In the genomic region with DNA sequence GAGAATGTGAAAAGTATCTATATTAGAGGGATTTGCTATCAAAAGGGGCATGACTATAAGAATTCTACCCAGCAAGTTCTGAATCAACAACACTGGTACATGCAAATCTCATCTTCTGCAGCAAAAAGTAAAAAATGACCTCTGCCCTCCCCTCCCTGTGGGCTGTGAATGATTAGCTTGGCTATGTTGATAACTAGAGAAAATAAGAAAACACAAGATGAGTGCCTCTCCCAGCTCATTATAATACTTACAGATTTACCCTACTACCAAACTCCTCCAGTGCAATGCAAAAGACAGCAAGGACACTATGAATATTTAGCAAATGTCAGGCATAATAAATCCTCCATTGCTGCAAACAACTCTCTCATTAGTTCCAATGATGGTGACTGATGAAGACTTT, we compare ENCODE assay signal across 13 cellular contexts.
A peak's percentile ranks its signal among the peaks of the same experiment; 100 is the strongest.
DNase-seq lines count a peak whose midpoint lies in the region; ATAC-seq and TF ChIP-seq lines count a peak whose summit lies in the region.
"Had no signal": no experiment of that assay in that cellular context is flagged by ENCODE, and none has a peak within 500 bp of the region (broad histone marks: within the 10 kb centered on the region; RNA-seq: fewer than 3 reads in every experiment).

No MANE protein-coding gene starts in this region.

- TF ChIP-seq EP300 in SK-N-SH (IDR thresholded peaks at IDR 0.05; ENCODE audit: borderline replicate concordance in 1 of 2, low read depth in 1 of 2, low read length in 1 of 2) (no peak), upper lobe of left lung (IDR thresholded peaks at IDR 0.05) (no peak)

- no peak for TF ChIP-seq POLR2A in upper lobe of left lung (IDR thresholded peaks at IDR 0.05)

- peak overlapping the region; percentile 89 for H3K4me2 ChIP-seq in SK-N-SH

- H3K9me2 ChIP-seq in SK-N-SH, result no peaks in the 10 kb centered on the region

- H3K79me2 ChIP-seq in SK-N-SH (ENCODE audit: insufficient read depth), result peaks cover 74% of the 10 kb centered on the region

- H3K4me3 Mint-ChIP-seq in activated naive CD8-positive, alpha-beta T cell treated with anti-CD3 and anti-CD28 coated beads, Interleukin-2, amount 50 U/mL, for 24 hours, result no peak overlapping the region
- H3K4me3 Mint-ChIP-seq: activated CD4-positive, alpha-beta T cell treated with anti-CD3 and anti-CD28 coated beads, Interleukin-2, amount 10 ng/mL, durations not matched to agents 7 days and 5 days; neural crest cell had no signal

- H3K36me3 ChIP-seq in SK-N-SH (replicated peaks in 1 of 2; ENCODE audit: control insufficient read depth in 1 of 2, insufficient read depth in 2 of 2, low read length in 1 of 2) (peaks cover 41 to 53% of the 10 kb centered on the region in 2 experiments), muscle layer of duodenum (ENCODE audit: control insufficient read depth in 1 of 2, insufficient read depth in 2 of 2, low read length in 2 of 2) (peaks cover 7 to 30% of the 10 kb centered on the region in 2 donors), upper lobe of left lung (peaks cover 0 to 25% (median 3%) of the 10 kb centered on the region in 4 donors)

- ATAC-seq in SK-N-SH treated with all-trans-retinoic acid at 6 μM for 48 hours (no peak), upper lobe of left lung (ENCODE audit: low FRiP score in 2 of 2) (no peak)
- no peak for ATAC-seq in activated naive CD8-positive, alpha-beta T cell treated with anti-CD3 and anti-CD28 coated beads, Interleukin-2, amount 50 U/mL, for 24 hours

- H3K27me3 ChIP-seq in SK-N-SH (ENCODE audit: insufficient read depth), result no peaks in the 10 kb centered on the region
- no peaks in the 10 kb centered on the region for H3K27me3 ChIP-seq in dorsolateral prefrontal cortex
- H3K27me3 ChIP-seq in muscle layer of duodenum (ENCODE audit: low read depth, low read length), result no peaks in the 10 kb centered on the region
- no peaks in the 10 kb centered on the region for H3K27me3 ChIP-seq in upper lobe of left lung

- H3K27ac ChIP-seq in SK-N-SH (ENCODE audit: low read depth in 2 of 2, low read length in 1 of 2) (peak overlapping the region in 1 of 2 experiments; percentile 83; a peak in 2 of 4 replicates), dorsolateral prefrontal cortex (peak overlapping the region in 55 of 59 donors; percentile 3 to 98 (median 93)), muscle layer of duodenum (ENCODE audit: low read length) (peak overlapping the region; percentile 99), upper lobe of left lung (peak overlapping the region in 3 of 4 donors; percentile 20 to 99 (median 95))
- H3K27ac ChIP-seq: 22Rv1 had no signal

- H4K20me1 ChIP-seq in SK-N-SH (ENCODE audit: insufficient read depth), result peaks cover 19% of the 10 kb centered on the region; the same call in 1 of the 2 replicates

- H3K27ac Mint-ChIP-seq in activated naive CD8-positive, alpha-beta T cell treated with anti-CD3 and anti-CD28 coated beads, Interleukin-2, amount 50 U/mL, for 24 hours, result no peak overlapping the region
- H3K27ac Mint-ChIP-seq: activated CD4-positive, alpha-beta T cell treated with anti-CD3 and anti-CD28 coated beads, Interleukin-2, amount 10 ng/mL, durations not matched to agents 7 days and 5 days had no signal

- H3K4me1 Mint-ChIP-seq in activated naive CD8-positive, alpha-beta T cell treated with anti-CD3 and anti-CD28 coated beads, Interleukin-2, amount 50 U/mL, for 24 hours, result peaks cover 37% of the 10 kb centered on the region

- H2AFZ ChIP-seq in SK-N-SH (ENCODE audit: low read depth), result no peak overlapping the region

- H3K36me3 Mint-ChIP-seq in activated naive CD8-positive, alpha-beta T cell treated with anti-CD3 and anti-CD28 coated beads, Interleukin-2, amount 50 U/mL, for 24 hours (ENCODE audit: low read depth), result peaks cover 30% of the 10 kb centered on the region

- POLR2A ChIA-PET in SK-N-SH (lab: Yijun Ruan, JAX), result no interaction called here

- H3K27me3 Mint-ChIP-seq in activated naive CD8-positive, alpha-beta T cell treated with anti-CD3 and anti-CD28 coated beads, Interleukin-2, amount 50 U/mL, for 24 hours, result no peaks in the 10 kb centered on the region
- H3K27me3 Mint-ChIP-seq: activated CD4-positive, alpha-beta T cell treated with anti-CD3 and anti-CD28 coated beads, Interleukin-2, amount 10 ng/mL, durations not matched to agents 7 days and 5 days had no signal

- TF ChIP-seq RAD21 in SK-N-SH (IDR thresholded peaks at IDR 0.05; ENCODE audit: low read length), result no peak

- intact Hi-C loops in dorsolateral prefrontal cortex (cut with DNase I), result loop anchor here in 1 of 2 donors (5.0 kb wide), 1 partner anchor 42 kb away; no protein-coding TSS in a partner anchor

- peaks cover 29 to 36% of the 10 kb centered on the region in 2 experiments; a peak in 3 of 4 replicates for H3K4me1 ChIP-seq in SK-N-SH (ENCODE audit: control insufficient read depth in 1 of 2, insufficient read depth in 2 of 2, low read depth in 1 of 2, low read length in 1 of 2)
- peaks cover 50 to 57% of the 10 kb centered on the region in 2 donors for H3K4me1 ChIP-seq in muscle layer of duodenum (ENCODE audit: control insufficient read depth in 1 of 2, insufficient read depth in 2 of 2, low read length in 2 of 2)
- H3K4me1 ChIP-seq in upper lobe of left lung, result peaks cover 70 to 81% (median 74%) of the 10 kb centered on the region in 4 donors

- CTCF ChIA-PET in SK-N-SH (lab: Yijun Ruan, JAX), result interaction anchor here (1.5 kb wide), 1 partner anchor 141 kb away, joined by 4 read pairs; no protein-coding TSS in a partner anchor

- H3K9me3 ChIP-seq in SK-N-SH (no peaks in the 10 kb centered on the region), muscle layer of duodenum (ENCODE audit: control insufficient read depth in 1 of 2, low read length in 2 of 2) (no peaks in the 10 kb centered on the region), upper lobe of left lung (no peaks in the 10 kb centered on the region)

- TF ChIP-seq CTCF in SK-N-SH (IDR thresholded peaks at IDR 0.05) (no peak), dorsolateral prefrontal cortex (IDR thresholded peaks at IDR 0.05 in 54 of 56, conservative IDR thresholded peaks at IDR 0.05 in 2 of 56; ENCODE audit: low read depth in 1 of 56, partially characterized antibody in 56 of 56) (no peak), upper lobe of left lung (IDR thresholded peaks at IDR 0.05) (no peak)

- H3K4me3 ChIP-seq in SK-N-SH (ENCODE audit: low read depth in 2 of 2, low read length in 1 of 2) (peak overlapping the region; percentile 77 to 84; a peak in 2 of 4 replicates), dorsolateral prefrontal cortex (peak overlapping the region in 57 of 59 donors; percentile 10 to 89 (median 77)), muscle layer of duodenum (ENCODE audit: low read depth in 1 of 2, low read length in 2 of 2) (peak overlapping the region; percentile 83 to 97), upper lobe of left lung (peak overlapping the region in 3 of 4 donors; percentile 4 to 90 (median 88))

- peaks cover 25% of the 10 kb centered on the region for H3F3A ChIP-seq in SK-N-SH (replicated peaks; ENCODE audit: insufficient read depth)

- DNase-seq in SK-N-SH (no peak), dorsolateral prefrontal cortex (no peak), upper lobe of left lung (no peak)
- no peak for DNase-seq in activated naive CD8-positive, alpha-beta T cell treated with anti-CD3 and anti-CD28 coated beads, Interleukin-2, amount 50 U/mL, for 24 hours
- DNase-seq in stimulated activated naive CD4-positive, alpha-beta T cell (lab: John Stamatoyannopoulos, UW), result no peak
- no peak for DNase-seq in activated CD4-positive, alpha-beta T cell treated with anti-CD3 and anti-CD28 coated beads, Interleukin-2, amount 50 U/mL, for 1 hour
- DNase-seq: activated CD4-positive, alpha-beta T cell treated with anti-CD3 and anti-CD28 coated beads, Interleukin-2, amount 10 ng/mL, durations not matched to agents 7 days and 5 days; NCI-H2171; SHP77 had no signal

- H3K9me3 Mint-ChIP-seq in activated naive CD8-positive, alpha-beta T cell treated with anti-CD3 and anti-CD28 coated beads, Interleukin-2, amount 50 U/mL, for 24 hours, result no peaks in the 10 kb centered on the region
- H3K9me3 Mint-ChIP-seq: activated CD4-positive, alpha-beta T cell treated with anti-CD3 and anti-CD28 coated beads, Interleukin-2, amount 10 ng/mL, durations not matched to agents 7 days and 5 days; neural crest cell had no signal

- H3K9ac ChIP-seq in SK-N-SH, result no peak overlapping the region; the same call in 1 of the 2 replicates

TF ChIP-seq in SK-N-SH, 30 proteins besides CTCF, POLR2A, EP300 and RAD21 (continues in another document):
- TF ChIP-seq SIN3A (IDR thresholded peaks at IDR 0.05; ENCODE audit: borderline replicate concordance, low read depth, low read length) (no peak), ELF1 (IDR thresholded peaks at IDR 0.05) (no peak), GATA2 (CRISPR knock-in tag; IDR thresholded peaks at IDR 0.05) (no peak), FOSL2 (IDR thresholded peaks at IDR 0.05; ENCODE audit: borderline replicate concordance, low read depth) (no peak), YY1 (IDR thresholded peaks at IDR 0.05; ENCODE audit: low read depth) (no peak), FOXJ3 (CRISPR knock-in tag; IDR thresholded peaks at IDR 0.05) (no peak), GABPA (IDR thresholded peaks at IDR 0.05; ENCODE audit: low read depth) (no peak), SMC3 (IDR thresholded peaks at IDR 0.05; ENCODE audit: low read depth, low read length) (no peak)

TF ChIP-seq in SK-N-SH treated with all-trans-retinoic acid at 6 μM for 48 hours, 23 proteins besides CTCF, POLR2A, EP300 and RAD21 (continues in another document):
- TF ChIP-seq ZC3H10 (CRISPR knock-in tag; IDR thresholded peaks at IDR 0.05) (no peak), ZNF70 (CRISPR knock-in tag; IDR thresholded peaks at IDR 0.05) (no peak), CSDC2 (CRISPR knock-in tag; IDR thresholded peaks at IDR 0.05) (no peak), RARB (CRISPR knock-in tag; IDR thresholded peaks at IDR 0.05) (no peak), GLIS3 (CRISPR knock-in tag; IDR thresholded peaks at IDR 0.05) (no peak), TOX (CRISPR knock-in tag; IDR thresholded peaks at IDR 0.05; ENCODE audit: borderline replicate concordance) (no peak)
- TF ChIP-seq, protein P1, sequence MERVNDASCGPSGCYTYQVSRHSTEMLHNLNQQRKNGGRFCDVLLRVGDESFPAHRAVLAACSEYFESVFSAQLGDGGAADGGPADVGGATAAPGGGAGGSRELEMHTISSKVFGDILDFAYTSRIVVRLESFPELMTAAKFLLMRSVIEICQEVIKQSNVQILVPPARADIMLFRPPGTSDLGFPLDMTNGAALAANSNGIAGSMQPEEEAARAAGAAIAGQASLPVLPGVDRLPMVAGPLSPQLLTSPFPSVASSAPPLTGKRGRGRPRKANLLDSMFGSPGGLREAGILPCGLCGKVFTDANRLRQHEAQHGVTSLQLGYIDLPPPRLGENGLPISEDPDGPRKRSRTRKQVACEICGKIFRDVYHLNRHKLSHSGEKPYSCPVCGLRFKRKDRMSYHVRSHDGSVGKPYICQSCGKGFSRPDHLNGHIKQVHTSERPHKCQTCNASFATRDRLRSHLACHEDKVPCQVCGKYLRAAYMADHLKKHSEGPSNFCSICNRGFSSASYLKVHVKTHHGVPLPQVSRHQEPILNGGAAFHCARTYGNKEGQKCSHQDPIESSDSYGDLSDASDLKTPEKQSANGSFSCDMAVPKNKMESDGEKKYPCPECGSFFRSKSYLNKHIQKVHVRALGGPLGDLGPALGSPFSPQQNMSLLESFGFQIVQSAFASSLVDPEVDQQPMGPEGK (CRISPR knock-in tag; IDR thresholded peaks at IDR 0.05; ENCODE audit: borderline replicate concordance), result no peak
